In genomic region chr10:43471929-43472720, GRCh38 we compare ENCODE assay signal across 36 cellular contexts.
"Had no signal": no experiment of that assay in that cellular context is flagged by ENCODE, and none has a peak within 500 bp of the region (broad histone marks: within the 10 kb centered on the region; RNA-seq: fewer than 3 reads in every experiment).

No MANE protein-coding gene starts in this region.

- H2AFZ ChIP-seq: PC-9 had no signal

- H3K36me3 ChIP-seq: brain microvascular endothelial cell had no signal

- H3K4me1 Mint-ChIP-seq: activated CD4-positive, alpha-beta T cell treated with anti-CD3 and anti-CD28 coated beads for 36 hours; activated CD4-positive, alpha-beta T cell treated with anti-CD3 and anti-CD28 coated beads, Interleukin-2, amount 10 ng/mL, durations not matched to agents 7 days and 5 days; activated naive CD8-positive, alpha-beta T cell treated with anti-CD3 and anti-CD28 coated beads, Interleukin-2, amount 50 U/mL, for 24 hours; WTC11 had no signal

- H3K27ac Mint-ChIP-seq: activated CD4-positive, alpha-beta memory T cell treated with anti-CD3 and anti-CD28 coated beads for 36 hours; activated CD4-positive, alpha-beta T cell treated with anti-CD3 and anti-CD28 coated beads for 36 hours; activated CD4-positive, alpha-beta T cell treated with anti-CD3 and anti-CD28 coated beads, Interleukin-2, amount 10 ng/mL, durations not matched to agents 7 days and 5 days; activated naive CD4-positive, alpha-beta T cell treated with anti-CD3 and anti-CD28 coated beads for 36 hours; activated naive CD8-positive, alpha-beta T cell; activated naive CD8-positive, alpha-beta T cell treated with anti-CD3 and anti-CD28 coated beads, Interleukin-2, amount 50 U/mL, for 24 hours; activated T-helper 1 cell treated with anti-CD3 and anti-CD28 coated beads, Interleukin-12 subunit alpha, Interleukin-12 subunit beta, Interleukin-2, Interleukin-4 antibody, amounts not matched to agents 30 ng/mL and 10 ng/mL and 1 ng/mL, durations not matched to agents 14 hours and 24 hours and 36 hours; WTC11 had no signal

- H3K9me3 Mint-ChIP-seq: activated CD4-positive, alpha-beta memory T cell treated with anti-CD3 and anti-CD28 coated beads for 36 hours; activated CD4-positive, alpha-beta T cell treated with anti-CD3 and anti-CD28 coated beads, Interleukin-2, amount 10 ng/mL, durations not matched to agents 7 days and 5 days; activated naive CD8-positive, alpha-beta T cell treated with anti-CD3 and anti-CD28 coated beads, Interleukin-2, amount 50 U/mL, for 24 hours; activated T-cell treated with anti-CD3 and anti-CD28 coated beads, Interleukin-2, amount 50 U/mL, for 4 hours had no signal

- H3K27me3 Mint-ChIP-seq: activated CD4-positive, alpha-beta memory T cell treated with anti-CD3 and anti-CD28 coated beads for 36 hours; activated CD4-positive, alpha-beta T cell treated with anti-CD3 and anti-CD28 coated beads for 36 hours; activated CD4-positive, alpha-beta T cell treated with anti-CD3 and anti-CD28 coated beads, Interleukin-2, amount 10 ng/mL, durations not matched to agents 7 days and 5 days; activated naive CD8-positive, alpha-beta T cell; activated naive CD8-positive, alpha-beta T cell treated with anti-CD3 and anti-CD28 coated beads, Interleukin-2, amount 50 U/mL, for 24 hours had no signal

- H3K4me3 Mint-ChIP-seq: activated CD4-positive, alpha-beta memory T cell treated with anti-CD3 and anti-CD28 coated beads for 36 hours; activated CD4-positive, alpha-beta T cell treated with anti-CD3 and anti-CD28 coated beads for 36 hours; activated CD4-positive, alpha-beta T cell treated with anti-CD3 and anti-CD28 coated beads, Interleukin-2, amount 10 ng/mL, durations not matched to agents 7 days and 5 days; activated naive CD4-positive, alpha-beta T cell treated with anti-CD3 and anti-CD28 coated beads for 36 hours; activated naive CD8-positive, alpha-beta T cell; activated naive CD8-positive, alpha-beta T cell treated with anti-CD3 and anti-CD28 coated beads, Interleukin-2, amount 50 U/mL, for 24 hours; activated T-cell treated with anti-CD3 and anti-CD28 coated beads, Interleukin-2, amount 50 U/mL, for 4 hours; activated T-helper 1 cell treated with anti-CD3 and anti-CD28 coated beads, Interleukin-12 subunit alpha, Interleukin-12 subunit beta, Interleukin-2, Interleukin-4 antibody, amounts not matched to agents 30 ng/mL and 10 ng/mL and 1 ng/mL, durations not matched to agents 14 hours and 24 hours and 36 hours; WTC11 had no signal

- H3K36me3 Mint-ChIP-seq: activated CD4-positive, alpha-beta memory T cell treated with anti-CD3 and anti-CD28 coated beads for 36 hours; WTC11 had no signal

- H3K27ac ChIP-seq: brain microvascular endothelial cell, KMS-11, PC-9, RWPE1 had no signal

- H3K4me2 ChIP-seq: KMS-11, PC-9 had no signal

- DNase-seq: activated CD4-positive, alpha-beta memory T cell treated with anti-CD3 and anti-CD28 coated beads for 36 hours; activated CD4-positive, alpha-beta T cell treated with anti-CD3 and anti-CD28 coated beads for 36 hours; activated CD4-positive, alpha-beta T cell treated with anti-CD3 and anti-CD28 coated beads, Interleukin-2, amount 10 ng/mL, durations not matched to agents 7 days and 5 days; activated CD8-positive, alpha-beta memory T cell treated with anti-CD3 and anti-CD28 coated beads, Interleukin-2, amount 50 U/mL, for 4 hours; activated gamma-delta T cell treated with Interleukin-2 at 50 U/mL for 16 hours; activated naive CD4-positive, alpha-beta T cell treated with anti-CD3 and anti-CD28 coated beads for 36 hours; activated naive CD8-positive, alpha-beta T cell treated with anti-CD3 and anti-CD28 coated beads, Interleukin-2, amount 50 U/mL, for 24 hours; activated T-cell treated with anti-CD3 and anti-CD28 coated beads for 4 hours; activated T-cell treated with anti-CD3 and anti-CD28 coated beads, Interleukin-2, amount 50 U/mL, for 4 hours; amniotic stem cell; brain microvascular endothelial cell; central memory CD4-positive, alpha-beta T cell; MM.1S; MV-4-11; NCI-H1092; NCI-H1436 treated with DMSO at 0.1 percent for 48 hours; NCI-H1694 treated with DMSO at 0.1 percent for 48 hours; NCI-H2029; NCI-H2107; NCI-H226; NCI-H446 treated with DMSO at 0.1 percent for 48 hours; NCI-H69; NK-92 treated with Interleukin-12 subunit alpha and Interleukin-12 subunit beta, amount 100 ng/mL, for 24 hours; PC-9; SIG-M5; SW 1271; T-helper 1 cell; T-helper 2 cell; T-helper 9 cell had no signal

- H3K27me3 ChIP-seq: brain microvascular endothelial cell had no signal

- ATAC-seq: activated CD4-positive, alpha-beta T cell treated with anti-CD3 and anti-CD28 coated beads for 36 hours; activated CD4-positive, CD25-positive, alpha-beta regulatory T cell treated with anti-CD3 and anti-CD28 coated beads, Interleukin-2, amount 50 U/mL, for 24 hours; activated naive CD8-positive, alpha-beta T cell treated with anti-CD3 and anti-CD28 coated beads, Interleukin-2, amount 50 U/mL, for 24 hours; activated T-cell treated with anti-CD3 and anti-CD28 coated beads, Interleukin-2, amount 50 U/mL, for 4 hours; Right ventricle myocardium inferior; WTC11 had no signal

- H3K9ac ChIP-seq: KMS-11 had no signal

- H3K4me3 ChIP-seq: PC-9 had no signal
